Comparison of ENCODE assay signal across 8 cellular contexts in the genomic region with DNA sequence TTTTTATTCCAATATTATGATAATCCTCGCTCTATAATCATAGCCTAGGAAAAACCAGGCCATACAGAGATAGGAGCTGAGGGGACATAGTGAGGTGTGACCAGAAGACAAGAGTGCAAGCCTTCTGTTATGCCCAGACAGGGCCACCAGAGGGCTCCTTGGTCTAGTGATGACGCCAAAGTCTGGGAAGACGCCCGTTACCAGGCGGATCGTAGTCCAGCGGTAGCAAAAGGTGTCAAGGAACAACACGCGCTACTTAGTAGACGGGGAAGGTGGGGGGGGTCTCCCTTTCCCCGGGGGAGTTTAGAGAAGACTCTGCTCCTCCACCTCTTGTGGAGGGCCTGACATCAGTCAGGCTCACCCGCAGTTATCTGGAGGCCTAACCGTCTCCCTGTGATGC.
DNase-seq lines count a peak whose midpoint lies in the region; ATAC-seq and TF ChIP-seq lines count a peak whose summit lies in the region.
"Not testable (repeated sequence)": the region's sequence is repeated elsewhere in the genome, so short reads cannot be mapped to it uniquely, and the experiment has no call there.

No MANE protein-coding gene starts in this region.

- not testable (repeated sequence) for TF ChIP-seq EP300 in stomach (IDR thresholded peaks at IDR 0.05)

- H3K27ac ChIP-seq in RWPE2 (ENCODE audit: poor library complexity, severe bottlenecking); stomach: not testable (repeated sequence)

- not testable (repeated sequence) for H3K36me3 ChIP-seq in BJ (ENCODE audit: control insufficient read depth, insufficient read depth, low read length); RWPE2 (ENCODE audit: low read depth); stomach

- not testable (repeated sequence) for H3K4me1 Mint-ChIP-seq in activated naive CD4-positive, alpha-beta T cell treated with anti-CD3 and anti-CD28 coated beads for 36 hours (ENCODE audit: low read depth)

- H3K4me3 Mint-ChIP-seq in activated naive CD4-positive, alpha-beta T cell treated with anti-CD3 and anti-CD28 coated beads for 36 hours, result not testable (repeated sequence)

- H3K4me1 ChIP-seq in RWPE2 (ENCODE audit: insufficient read depth, poor library complexity, severe bottlenecking); stomach: not testable (repeated sequence)

- H3K27ac Mint-ChIP-seq in activated naive CD4-positive, alpha-beta T cell treated with anti-CD3 and anti-CD28 coated beads for 36 hours, result not testable (repeated sequence)

- H3K27me3 Mint-ChIP-seq in activated naive CD4-positive, alpha-beta T cell treated with anti-CD3 and anti-CD28 coated beads for 36 hours (ENCODE audit: low read depth), result not testable (repeated sequence)

- CTCF ChIA-PET in BJ (lab: Yijun Ruan, JAX), result interaction anchor here (1.3 to 2.0 kb wide), 4 partner anchors 9 to 51 kb away, joined by 3 to 4 read pairs (median 4); no protein-coding TSS in a partner anchor
- CTCF ChIA-PET in activated naive CD4-positive, alpha-beta T cell treated with anti-CD3 and anti-CD28 coated beads for 36 hours (lab: Charles Lee), result not testable (repeated sequence)

- intact Hi-C loops in activated naive CD4-positive, alpha-beta T cell treated with anti-CD3 and anti-CD28 coated beads for 36 hours (cut with micrococcal nuclease); stomach (cut with DNase I; ENCODE audit: low total_unique reads): not testable (repeated sequence)

- 73 to 85% (median 79%) methylated on average over 9 to 13 of the region's 13 CpGs for WGBS in stomach, 5 donors

- H3K4me3 ChIP-seq in BJ (ENCODE audit: low read depth, low read length); GM12875 (ENCODE audit: low read depth, low read length); RWPE2 (ENCODE audit: severe bottlenecking); stomach: not testable (repeated sequence)

- H3K27me3 ChIP-seq in BJ (ENCODE audit: control insufficient read depth, insufficient read depth, low read length); RWPE2 (ENCODE audit: insufficient read depth, poor library complexity, severe bottlenecking); stomach: not testable (repeated sequence)

- H3K36me3 Mint-ChIP-seq in activated naive CD4-positive, alpha-beta T cell treated with anti-CD3 and anti-CD28 coated beads for 36 hours (ENCODE audit: low read depth), result not testable (repeated sequence)

- ATAC-seq in RWPE2 (ENCODE audit: low read depth); left lobe of liver: not testable (repeated sequence)

- TF ChIP-seq CTCF in BJ (IDR thresholded peaks at IDR 0.05; ENCODE audit: insufficient read depth, low read depth, low read length), result peak; percentile 29; the same call in 1 of the 2 replicates
- TF ChIP-seq CTCF in GM12875 (IDR thresholded peaks at IDR 0.05; ENCODE audit: borderline replicate concordance, insufficient read depth, low read depth, low read length), result peak; percentile 15; the same call in 1 of the 2 replicates
- peak; percentile 48 for TF ChIP-seq CTCF in RWPE2 (IDR thresholded peaks at IDR 0.05; ENCODE audit: poor library complexity, severe bottlenecking)
- not testable (repeated sequence) for TF ChIP-seq CTCF in stomach (IDR thresholded peaks at IDR 0.05)

- not testable (repeated sequence) for H3K9me3 Mint-ChIP-seq in activated naive CD4-positive, alpha-beta T cell treated with anti-CD3 and anti-CD28 coated beads for 36 hours

- TF ChIP-seq POLR2A in stomach (IDR thresholded peaks at IDR 0.05), result not testable (repeated sequence)

- POLR2A ChIA-PET in BJ (lab: Charles Lee), result not testable (repeated sequence)

- DNase-seq in BJ (ENCODE audit: low read depth); RWPE2 (ENCODE audit: low spot score): not testable (repeated sequence)
- DNase-seq in NCI-H1048 (lab: John Stamatoyannopoulos, UW), result peak; percentile 5
- peak; percentile 12 for DNase-seq in activated naive CD4-positive, alpha-beta T cell treated with anti-CD3 and anti-CD28 coated beads for 36 hours
- DNase-seq in fibroblast of peridontal ligament (ENCODE audit: extremely low read depth), result peak; percentile 7
- DNase-seq in left lobe of liver (ENCODE audit: low spot score), result peak; percentile 47
- peak; percentile 31 for DNase-seq in stomach

- H3K9me3 ChIP-seq in RWPE2 (ENCODE audit: severe bottlenecking); stomach: not testable (repeated sequence)
